ENCODE assay signal across 14 cellular contexts in the genomic region with DNA sequence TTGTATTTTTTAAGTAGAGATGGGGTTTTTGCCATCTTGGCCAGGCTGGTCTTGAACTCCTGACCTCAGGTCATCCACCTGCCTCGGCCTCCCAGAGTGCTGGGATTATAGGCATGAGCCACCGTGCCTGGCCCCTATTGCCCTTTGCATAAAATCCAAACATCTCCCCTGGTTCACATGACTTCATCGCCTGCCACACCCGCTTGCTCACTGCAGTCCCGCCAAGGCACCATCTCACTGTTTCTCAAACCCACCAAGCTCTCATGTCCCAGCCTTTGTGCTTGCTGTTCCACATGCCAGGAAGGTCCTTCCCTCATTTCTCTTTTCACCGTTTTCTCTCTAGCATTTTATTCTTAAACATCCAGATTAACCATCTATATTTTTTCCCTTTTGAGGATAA. TPM values are rescaled to one million over a fixed set of nuclear protein-coding genes. Genes with fewer than 3 reads are reported as not detected.
DNase-seq lines count a peak whose midpoint lies in the region; ATAC-seq, FAIRE-seq and TF ChIP-seq lines count a peak whose summit lies in the region.
"Had no signal": no experiment of that assay in that cellular context is flagged by ENCODE, and none has a peak within 500 bp of the region (broad histone marks: within the 10 kb centered on the region; RNA-seq: fewer than 3 reads in every experiment).

No MANE protein-coding gene starts in this region.

- no peak overlapping the region for H2AFZ ChIP-seq in GM23248

- H3K4me1 Mint-ChIP-seq in activated T-helper 1 cell treated with anti-CD3 and anti-CD28 coated beads, Interleukin-12 subunit alpha, Interleukin-12 subunit beta, Interleukin-2, Interleukin-4 antibody, amounts not matched to agents 30 ng/mL and 10 ng/mL and 1 ng/mL, durations not matched to agents 14 hours and 24 hours and 36 hours (ENCODE audit: low read depth), result peaks cover 64% of the 10 kb centered on the region

- H3K27ac Mint-ChIP-seq in activated T-helper 1 cell treated with anti-CD3 and anti-CD28 coated beads, Interleukin-12 subunit alpha, Interleukin-12 subunit beta, Interleukin-2, Interleukin-4 antibody, amounts not matched to agents 30 ng/mL and 10 ng/mL and 1 ng/mL, durations not matched to agents 14 hours and 24 hours and 36 hours, result peak overlapping the region; percentile 69

- WGBS in A549 (ENCODE audit: missing lambda C conversion rate), result 20% methylated on average over 6 of the region's 6 CpGs
- 7 to 9% methylated on average over 6 of the region's 6 CpGs for WGBS in GM23248 (ENCODE audit: low coverage in 1 of 2, low lambda C conversion rate in 2 of 2, missing lambda C conversion rate in 2 of 2), 2 experiments

- no peaks in the 10 kb centered on the region for H3K9me3 Mint-ChIP-seq in activated T-helper 1 cell treated with anti-CD3 and anti-CD28 coated beads, Interleukin-12 subunit alpha, Interleukin-12 subunit beta, Interleukin-2, Interleukin-4 antibody, amounts not matched to agents 30 ng/mL and 10 ng/mL and 1 ng/mL, durations not matched to agents 14 hours and 24 hours and 36 hours

- no peak for ATAC-seq in A549
- no peak for ATAC-seq in HG02981 (IDR thresholded peaks at IDR 0.05; ENCODE audit: unreplicated experiment)
- ATAC-seq in GM19035 (IDR thresholded peaks at IDR 0.05; ENCODE audit: unreplicated experiment), result no peak

- no peak for TF ChIP-seq CTCF in A549 (IDR thresholded peaks at IDR 0.05)

- no peaks in the 10 kb centered on the region for H3K27me3 ChIP-seq in GM23248 (replicated peaks; ENCODE audit: insufficient read depth)
- H3K27me3 ChIP-seq: Peyer's patch, upper lobe of left lung had no signal

- H3K9me3 ChIP-seq in A549 (no peaks in the 10 kb centered on the region), GM23248 (ENCODE audit: low read depth) (no peaks in the 10 kb centered on the region)
- H3K9me3 ChIP-seq: Peyer's patch, upper lobe of left lung had no signal

- no peak overlapping the region for H3K4me3 ChIP-seq in A549
- no peak overlapping the region for H3K4me3 ChIP-seq in GM23248
- H3K4me3 ChIP-seq: Peyer's patch, upper lobe of left lung had no signal

- POLR2A ChIA-PET in A549 (lab: Yijun Ruan, JAX), result no interaction called here

- TF ChIP-seq RAD21 in A549 (conservative IDR thresholded peaks at IDR 0.05 in 1 of 2, IDR thresholded peaks at IDR 0.05 in 1 of 2), result no peak

- H3K79me2 ChIP-seq in GM23248 (ENCODE audit: insufficient read depth), result no peaks in the 10 kb centered on the region

- no peaks in the 10 kb centered on the region for H3K36me3 ChIP-seq in GM23248 (ENCODE audit: low read depth)
- H3K36me3 ChIP-seq: WERI-Rb-1 had no signal

- intact Hi-C loops in activated T-helper 1 cell treated with anti-CD3 and anti-CD28 coated beads, Interleukin-12 subunit alpha, Interleukin-12 subunit beta, Interleukin-2, Interleukin-4 antibody, amounts not matched to agents 30 ng/mL and 10 ng/mL and 1 ng/mL, durations not matched to agents 14 hours and 24 hours and 36 hours (cut with micrococcal nuclease), result loop anchor here (5.0 kb wide), 1 partner anchor 1096 kb away; a partner anchor contains a TSS

- peaks cover 33% of the 10 kb centered on the region for H3F3A ChIP-seq in GM23248 (ENCODE audit: insufficient read depth)

- H3K27ac ChIP-seq in A549 (peak overlapping the region; percentile 72 to 100), GM23248 (peak overlapping the region; percentile 78)
- H3K27ac ChIP-seq: C4-2B, upper lobe of left lung, WERI-Rb-1 had no signal

- H4K20me1 ChIP-seq in GM23248 (ENCODE audit: insufficient read depth), result no peaks in the 10 kb centered on the region

- DNase-seq in A549 (ENCODE audit: low read depth in 1 of 2, low spot score in 1 of 2) (peak in 1 of 2 experiments; percentile 78), GM23248 (peak; percentile 78), glomerular visceral epithelial cell (ENCODE audit: extremely low spot score) (peak; percentile 71)
- DNase-seq in activated T-helper 1 cell treated with anti-CD3 and anti-CD28 coated beads, Interleukin-12 subunit alpha, Interleukin-12 subunit beta, Interleukin-2, Interleukin-4 antibody, amounts not matched to agents 30 ng/mL and 10 ng/mL and 1 ng/mL, durations not matched to agents 14 hours and 24 hours and 36 hours (ENCODE audit: low spot score), result no peak
- no peak for DNase-seq in activated effector memory CD4-positive, alpha-beta T cell treated with Interleukin-2 at 50 U/mL for 16 hours
- DNase-seq in effector CD4-positive, alpha-beta T cell, result no peak
- DNase-seq: H7, NCI-H2107, Peyer's patch, upper lobe of left lung, WERI-Rb-1 had no signal

- no peak for TF ChIP-seq EP300 in A549 (IDR thresholded peaks at IDR 0.05)

- in situ Hi-C loops in GM23248 (cut with MboI), result no loop called here

- H3K9ac ChIP-seq in GM23248, result peak overlapping the region; percentile 69

- peak overlapping the region; percentile 70 for H3K4me2 ChIP-seq in A549
- H3K4me2 ChIP-seq in GM23248 (ENCODE audit: unreplicated experiment), result peak overlapping the region; percentile 44

- no peaks in the 10 kb centered on the region for H3K9me2 ChIP-seq in GM23248 (ENCODE audit: insufficient read depth)

- FAIRE-seq in A549 (lab: Jason Lieb, UNC), result no peak

- CTCF ChIA-PET in A549 (lab: Yijun Ruan, JAX), result interaction anchor here (1.2 to 72.2 kb wide), 6 partner anchors 2 to 236 kb away, joined by 3 to 2657 read pairs (median 258); a partner anchor contains a TSS

- H3K36me3 Mint-ChIP-seq in activated T-helper 1 cell treated with anti-CD3 and anti-CD28 coated beads, Interleukin-12 subunit alpha, Interleukin-12 subunit beta, Interleukin-2, Interleukin-4 antibody, amounts not matched to agents 30 ng/mL and 10 ng/mL and 1 ng/mL, durations not matched to agents 14 hours and 24 hours and 36 hours (ENCODE audit: low read depth), result peaks cover 25% of the 10 kb centered on the region

- no peak overlapping the region for H3K4me3 Mint-ChIP-seq in activated T-helper 1 cell treated with anti-CD3 and anti-CD28 coated beads, Interleukin-12 subunit alpha, Interleukin-12 subunit beta, Interleukin-2, Interleukin-4 antibody, amounts not matched to agents 30 ng/mL and 10 ng/mL and 1 ng/mL, durations not matched to agents 14 hours and 24 hours and 36 hours

- no peaks in the 10 kb centered on the region for H3K27me3 Mint-ChIP-seq in activated T-helper 1 cell treated with anti-CD3 and anti-CD28 coated beads, Interleukin-12 subunit alpha, Interleukin-12 subunit beta, Interleukin-2, Interleukin-4 antibody, amounts not matched to agents 30 ng/mL and 10 ng/mL and 1 ng/mL, durations not matched to agents 14 hours and 24 hours and 36 hours (ENCODE audit: insufficient read depth)

- H3K4me1 ChIP-seq in A549 (peaks cover 82% of the 10 kb centered on the region), GM23248 (ENCODE audit: insufficient read depth) (peaks cover 30% of the 10 kb centered on the region)

- no peak for TF ChIP-seq POLR2A in A549 (IDR thresholded peaks at IDR 0.05; ENCODE audit: low read length)

TF ChIP-seq in A549, 52 proteins besides CTCF, POLR2A, EP300 and RAD21:
- TF ChIP-seq TFCP2L1 (CRISPR knock-in tag; IDR thresholded peaks at IDR 0.05), result no peak
- TF ChIP-seq JUNB (IDR thresholded peaks at IDR 0.05), result no peak
- peak in 1 of 2 experiments; percentile 28; a peak in 1 of 5 replicates for TF ChIP-seq JUN (IDR thresholded peaks at IDR 0.05)
- TF ChIP-seq ZC3H11A (IDR thresholded peaks at IDR 0.05), result 0 out of 2 replicates have a peak, but pooled peaks have one; percentile 11
- TF ChIP-seq POLR2AphosphoS2 (conservative IDR thresholded peaks at IDR 0.05; ENCODE audit: low read length), result peak; percentile 85; the same call in 1 of the 2 replicates
- 0 out of 2 replicates have a peak, but pooled peaks have one; percentile 17 for TF ChIP-seq FOSB (CRISPR knock-in tag; IDR thresholded peaks at IDR 0.05)
TF ChIP-seq in A549: peak in this region for 4.

RNA-seq across cellular contexts. Expression of a gene that starts 9.7 kb away (rescaled TPM):
- 47.1 and 48.0 TPM in 2 replicates for polyA plus RNA-seq in A549 (2011; rRNA removed)
- 84.7 and 94.6 TPM in 2 replicates for polyA plus RNA-seq in A549 (2012; cell fraction: cytosol; rRNA removed)
- 108 and 113 TPM in 2 replicates for polyA plus RNA-seq in A549 (2012; cell fraction: nucleus; rRNA removed)
- polyA plus RNA-seq in A549 (2017; fragmentation: RNase III; extraction: RNeasy Plus Mini Kit Qiagen cat#74134 plus additional on column Dnase treatment), result 48.6 to 52.3 TPM (median 51.8 TPM) in 3 replicates
- polyA minus RNA-seq in A549 (2011; rRNA and poly(A)+ RNA removed), result 88.9 and 139 TPM in 2 replicates
- 6.7 and 8.2 TPM in 2 replicates for total RNA-seq in GM23248 (2014; rRNA removed; shearing (Covaris generic))
- 1.5 and 2.4 TPM in 2 replicates for polyA plus RNA-seq in GM23248 (2016; fragmentation: Nextera tagmentation; extraction: Ambion mirVana)
- total RNA-seq in activated T-helper 1 cell treated with anti-CD3 and anti-CD28 coated beads, Interleukin-12 subunit alpha, Interleukin-12 subunit beta, Interleukin-2, Interleukin-4 antibody, amounts not matched to agents 30 ng/mL and 10 ng/mL and 1 ng/mL, durations not matched to agents 14 hours and 24 hours and 36 hours, result 111 and 112 TPM in 2 replicates

RNA-seq across cellular contexts. Expression of a gene that starts 20.0 kb away (rescaled TPM):
- polyA plus RNA-seq in A549 (2011; rRNA removed) (1.1 and 2.1 TPM in 2 replicates), A549 (2017; fragmentation: RNase III; extraction: RNeasy Plus Mini Kit Qiagen cat#74134 plus additional on column Dnase treatment) (7.4 to 8.6 TPM (median 8.0 TPM) in 3 replicates), GM23248 (2016; fragmentation: Nextera tagmentation; extraction: Ambion mirVana) (1.7 and 2.0 TPM in 2 replicates)
- polyA plus RNA-seq in A549 (2012; cell fraction: cytosol; rRNA removed), result 2.2 and 3.1 TPM in 2 replicates
- 6.5 and 9.1 TPM in 2 replicates for polyA plus RNA-seq in A549 (2012; cell fraction: nucleus; rRNA removed)
- polyA minus RNA-seq in A549 (2011; rRNA and poly(A)+ RNA removed), result 2.6 and 4.2 TPM in 2 replicates
- 2.0 and 2.7 TPM in 2 replicates for total RNA-seq in GM23248 (2014; rRNA removed; shearing (Covaris generic))
- 32.0 and 33.0 TPM in 2 replicates for total RNA-seq in activated T-helper 1 cell treated with anti-CD3 and anti-CD28 coated beads, Interleukin-12 subunit alpha, Interleukin-12 subunit beta, Interleukin-2, Interleukin-4 antibody, amounts not matched to agents 30 ng/mL and 10 ng/mL and 1 ng/mL, durations not matched to agents 14 hours and 24 hours and 36 hours

Comparison
In these comparisons a context has a peak if more than half of its experiments do, and no peak if none do; other contexts are left out.
1. DNase-seq: peak in GM23248 (single experiment) and glomerular visceral epithelial cell (single experiment); none in activated T-helper 1 cell treated with anti-CD3 and anti-CD28 coated beads, Interleukin-12 subunit alpha, Interleukin-12 subunit beta, Interleukin-2, Interleukin-4 antibody, amounts not matched to agents 30 ng/mL and 10 ng/mL and 1 ng/mL, durations not matched to agents 14 hours and 24 hours and 36 hours (single experiment), activated effector memory CD4-positive, alpha-beta T cell treated with Interleukin-2 at 50 U/mL for 16 hours (single experiment) and effector CD4-positive, alpha-beta T cell (single experiment).
2. RNA of a gene that starts 9.7 kb away (total RNA-seq): 111 to 112 TPM in activated T-helper 1 cell treated with anti-CD3 and anti-CD28 coated beads, Interleukin-12 subunit alpha, Interleukin-12 subunit beta, Interleukin-2, Interleukin-4 antibody, amounts not matched to agents 30 ng/mL and 10 ng/mL and 1 ng/mL, durations not matched to agents 14 hours and 24 hours and 36 hours; 6.7 to 8.2 TPM in GM23248; every median in the first group is over 10 times any median in the second.